ENCODE assay signal across 7 cellular contexts in the genomic region with DNA sequence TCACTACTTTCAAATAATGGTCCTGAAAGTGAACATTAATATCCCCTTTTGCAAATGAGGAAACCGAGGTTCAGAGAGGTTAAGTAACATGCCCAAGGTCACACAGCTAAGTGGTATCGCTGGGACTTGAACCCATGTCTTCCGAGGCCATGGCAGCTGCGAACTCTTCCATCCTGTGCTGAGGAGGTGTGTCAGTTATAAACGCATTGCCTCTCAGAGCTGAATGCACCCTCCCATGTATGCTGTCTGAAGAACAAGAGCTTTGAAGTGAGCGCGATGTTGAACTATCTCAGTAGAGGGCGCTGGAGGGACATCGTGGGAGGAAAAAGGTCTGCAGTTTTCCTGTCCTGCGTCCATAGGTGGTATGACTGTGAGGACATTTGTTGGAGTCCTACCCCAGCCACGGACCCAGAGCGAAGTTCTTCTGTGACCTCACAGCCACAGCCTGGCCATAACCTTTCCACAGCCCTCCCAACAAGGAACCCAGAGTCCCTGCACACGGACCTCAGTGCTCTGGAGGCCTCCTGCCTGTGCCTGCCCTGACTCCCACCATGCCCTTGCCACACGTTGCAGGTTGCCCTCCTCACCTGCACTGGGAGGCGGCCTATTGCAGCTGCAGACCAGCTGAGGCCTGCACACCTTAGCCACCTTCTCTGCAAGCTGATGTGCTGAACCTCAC. TPM values are rescaled to one million over a fixed set of nuclear protein-coding genes. Genes with fewer than 3 reads are reported as not detected.
DNase-seq lines count a peak whose midpoint lies in the region; ATAC-seq and TF ChIP-seq lines count a peak whose summit lies in the region.

No MANE protein-coding gene starts in this region.

- peak overlapping the region; percentile 48 to 69 for H3K27ac ChIP-seq in lung (ENCODE audit: low read depth in 1 of 2, low read length in 1 of 2)

- DNase-seq in NCI-H748 treated with DMSO at 0.1 percent for 48 hours (lab: John Stamatoyannopoulos, UW) (peak; percentile 49), lung (ENCODE audit: low spot score) (peak; percentile 79)
- peak; percentile 56 for DNase-seq in activated CD4-positive, alpha-beta T cell treated with anti-CD3 and anti-CD28 coated beads, Interleukin-2, amount 50 U/mL, for 1 hour
- peak; percentile 25 for DNase-seq in effector CD4-positive, alpha-beta T cell
- peak; percentile 25 for DNase-seq in stimulated activated CD8-positive, alpha-beta memory T cell treated with anti-CD3 and anti-CD28 coated beads, Interleukin-12 subunit alpha, Interleukin-12 subunit beta, amount 100 ng/mL, for 1 hour (ENCODE audit: low read depth)

- no peaks in the 10 kb centered on the region for H3K9me3 ChIP-seq in lung (ENCODE audit: control insufficient read depth in 2 of 2, insufficient read depth in 1 of 2, low read length in 1 of 2)

- TF ChIP-seq CTCF in lung (IDR thresholded peaks at IDR 0.05; ENCODE audit: control extremely low read depth, extremely low read depth), result peak; percentile 52

- peaks cover 0 to 3% of the 10 kb centered on the region in 2 donors for H3K4me1 ChIP-seq in lung (ENCODE audit: control insufficient read depth in 2 of 2, insufficient read depth in 2 of 2, low read length in 2 of 2)

- 15 to 17% methylated on average over 15 of the region's 15 CpGs for WGBS in lung, 2 donors

- H3K27me3 ChIP-seq in lung (ENCODE audit: control insufficient read depth, insufficient read depth), result no peaks in the 10 kb centered on the region

- H3K36me3 ChIP-seq in lung (ENCODE audit: control insufficient read depth in 2 of 2, insufficient read depth in 2 of 2, low read length in 2 of 2), result no peaks in the 10 kb centered on the region

- ATAC-seq in GM18498 (IDR thresholded peaks at IDR 0.05; ENCODE audit: unreplicated experiment) (peak; percentile 62), HG03520 (IDR thresholded peaks at IDR 0.05; ENCODE audit: unreplicated experiment) (peak; percentile 59), lung (ENCODE audit: insufficient read depth, low FRiP score) (peak; percentile 83)

- no peak overlapping the region for H3K4me3 ChIP-seq in lung

RNA-seq across cellular contexts. Expression of a gene that starts 7.5 kb away (rescaled TPM):
- total RNA-seq in lung, result 1 to 10 TPM in 1 of 2 donors, under 1 TPM in 1; 0.83 to 1.8 TPM
- polyA plus RNA-seq in lung, result under 1 TPM; 0.11 to 0.33 TPM

RNA-seq across cellular contexts. Expression of a gene that starts 22.9 kb away (rescaled TPM):
- not detected for total RNA-seq in lung
- polyA plus RNA-seq in lung, result not detected

Comparison
In these comparisons a context has a peak if more than half of its experiments do, and no peak if none do; other contexts are left out.
1. DNase-seq: peak in every context shown above with its lines; median percentile 79 in lung; 56 in activated CD4-positive, alpha-beta T cell treated with anti-CD3 and anti-CD28 coated beads, Interleukin-2, amount 50 U/mL, for 1 hour; 49 in NCI-H748 treated with DMSO at 0.1 percent for 48 hours; 25 in effector CD4-positive, alpha-beta T cell; 25 in stimulated activated CD8-positive, alpha-beta memory T cell treated with anti-CD3 and anti-CD28 coated beads, Interleukin-12 subunit alpha, Interleukin-12 subunit beta, amount 100 ng/mL, for 1 hour.